ENCODE assay signal across 17 cellular contexts in genomic region chr13:26831336-26831908, GRCh38.
"Had no signal": no experiment of that assay in that cellular context is flagged by ENCODE, and none has a peak within 500 bp of the region (broad histone marks: within the 10 kb centered on the region; RNA-seq: fewer than 3 reads in every experiment).

No MANE protein-coding gene starts in this region.

- H3K36me3 ChIP-seq: lower lobe of right lung, spleen, upper lobe of right lung had no signal

- DNase-seq: activated B cell treated with CpG ODN at 0.5 μM for 24 hours; activated CD4-positive, alpha-beta T cell treated with anti-CD3 and anti-CD28 coated beads for 48 hours; activated CD8-positive, alpha-beta T cell treated with anti-CD3 and anti-CD28 coated beads for 36 hours; activated naive CD4-positive, alpha-beta T cell treated with anti-CD3 and anti-CD28 coated beads, Interleukin-2, amount 50 U/mL, for 16 hours; activated T-cell treated with anti-CD3 and anti-CD28 coated beads, Interleukin-2, amount 50 U/mL, for 1 hour; aorta; cortex of kidney; erythroblast; foreskin melanocyte; lower lobe of right lung; natural killer cell; posterior cingulate gyrus; retina; spleen; stimulated activated CD4-positive, alpha-beta T cell treated with anti-CD3 and anti-CD28 coated beads, Interleukin-4, amount 100 ng/mL, for 4 hours; stimulated activated naive B cell treated with anti-CD40 and anti-IgM and Interleukin-4, amounts not matched to agents 10 μg/mL and 1 μg/mL and 100 μg/mL, for 72 hours; upper lobe of right lung had no signal

- ATAC-seq: activated CD8-positive, alpha-beta T cell treated with anti-CD3 and anti-CD28 coated beads for 36 hours; lower lobe of right lung; stimulated activated naive B cell treated with anti-CD40 and anti-IgM and Interleukin-4, amounts not matched to agents 10 μg/mL and 1 μg/mL and 100 μg/mL, for 72 hours; upper lobe of right lung had no signal

- H3K4me1 ChIP-seq: lower lobe of right lung, spleen, upper lobe of right lung had no signal

- H3K9me3 ChIP-seq: lower lobe of right lung, spleen, upper lobe of right lung had no signal

- H3K27ac ChIP-seq: lower lobe of right lung, spleen, upper lobe of right lung had no signal

- H3K4me3 ChIP-seq: lower lobe of right lung, spleen, upper lobe of right lung had no signal
